Comparison of ENCODE assay signal across 19 cellular contexts in the genomic region with DNA sequence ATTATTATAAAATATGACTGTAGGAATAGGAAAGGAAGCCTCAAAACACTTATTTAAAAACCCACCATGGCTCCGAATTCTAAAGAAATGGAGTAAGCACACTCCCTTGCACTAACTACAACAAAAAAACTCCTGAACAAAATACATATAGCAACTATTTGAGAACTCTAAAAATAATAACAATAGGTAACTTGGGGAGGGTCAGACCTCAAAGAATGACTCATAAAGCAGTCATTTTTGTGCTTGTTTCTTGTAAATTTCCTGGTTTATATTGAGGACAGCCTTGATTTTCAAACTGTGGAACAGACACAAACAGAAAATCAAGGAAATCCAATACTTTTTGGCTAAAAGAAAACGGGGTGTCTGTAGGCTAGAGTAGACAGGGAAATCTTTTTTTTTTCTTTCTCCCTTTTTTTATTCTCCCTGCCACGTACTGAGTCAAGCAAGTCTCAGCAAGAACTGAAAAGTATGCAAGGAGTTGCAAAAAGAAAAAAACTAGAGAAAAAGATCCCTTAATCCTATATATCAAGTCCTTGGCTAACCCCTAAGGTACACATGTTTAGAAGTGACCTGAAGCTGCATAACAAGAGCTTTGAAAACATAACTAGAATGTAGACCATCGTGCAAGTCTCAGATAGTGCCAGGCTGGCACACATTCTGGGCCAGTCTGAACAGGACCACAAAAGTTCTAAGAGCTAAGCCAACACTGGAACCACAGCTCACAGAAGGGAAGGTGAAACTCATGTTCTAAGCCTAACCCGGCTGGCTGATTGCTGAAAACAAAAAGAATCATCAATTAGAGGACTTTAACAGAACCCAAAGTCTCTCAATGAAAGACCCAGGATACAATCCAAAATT.
"Had no signal": no experiment of that assay in that cellular context is flagged by ENCODE, and none has a peak within 500 bp of the region (broad histone marks: within the 10 kb centered on the region; RNA-seq: fewer than 3 reads in every experiment).

No MANE protein-coding gene starts in this region.

- H3K27me3 ChIP-seq: esophagus squamous epithelium, stomach, thyroid gland, upper lobe of left lung had no signal

- ATAC-seq: activated CD4-positive, alpha-beta T cell treated with anti-CD3 and anti-CD28 coated beads for 36 hours; activated CD8-positive, alpha-beta memory T cell treated with anti-CD3 and anti-CD28 coated beads, Interleukin-2, amount 10 ng/mL, durations not matched to agents 7 days and 5 days; activated CD8-positive, alpha-beta T cell treated with anti-CD3 and anti-CD28 coated beads, Interleukin-2, amount 10 ng/mL, durations not matched to agents 7 days and 5 days; activated naive CD8-positive, alpha-beta T cell treated with anti-CD3 and anti-CD28 coated beads, Interleukin-2, amount 50 U/mL, for 24 hours; mucosa of descending colon; stimulated activated naive B cell treated with anti-CD40 and anti-IgM and Interleukin-4, amounts not matched to agents 10 μg/mL and 1 μg/mL and 100 μg/mL, for 72 hours had no signal

- H3K4me3 ChIP-seq: esophagus squamous epithelium, left ventricle myocardium inferior, lung, mucosa of descending colon, smooth muscle cell, stomach, thyroid gland, upper lobe of left lung had no signal

- H3K4me2 ChIP-seq: smooth muscle cell had no signal

- FAIRE-seq: frontal cortex had no signal

- H3K27ac ChIP-seq: left ventricle myocardium inferior, stomach, thyroid gland, upper lobe of left lung had no signal

- H3K36me3 ChIP-seq: esophagus squamous epithelium, left ventricle myocardium inferior, stomach, thyroid gland, upper lobe of left lung had no signal

- DNase-seq: activated B cell treated with CpG ODN at 0.5 μM for 24 hours; activated CD4-positive, alpha-beta T cell treated with anti-CD3 and anti-CD28 coated beads for 36 hours; activated CD8-positive, alpha-beta memory T cell treated with anti-CD3 and anti-CD28 coated beads, Interleukin-2, amount 10 ng/mL, durations not matched to agents 7 days and 5 days; activated CD8-positive, alpha-beta T cell treated with anti-CD3 and anti-CD28 coated beads, Interleukin-2, amount 10 ng/mL, durations not matched to agents 7 days and 5 days; activated naive CD8-positive, alpha-beta T cell treated with anti-CD3 and anti-CD28 coated beads, Interleukin-2, amount 50 U/mL, for 24 hours; activated T-cell treated with anti-CD3 and anti-CD28 coated beads, Interleukin-2, amount 50 U/mL, for 48 hours; amygdala; central memory CD4-positive, alpha-beta T cell; esophagus squamous epithelium; left ventricle myocardium inferior; mucosa of descending colon; stimulated activated CD4-positive, alpha-beta T cell treated with anti-CD3 and anti-CD28 coated beads, Interleukin-1b, Interleukin-23, amount 100 ng/mL, for 48 hours; stimulated activated naive B cell treated with anti-CD40 and anti-IgM and Interleukin-4, amounts not matched to agents 10 μg/mL and 1 μg/mL and 100 μg/mL, for 72 hours; stomach; thyroid gland; upper lobe of left lung had no signal

- H3K9me3 ChIP-seq: esophagus squamous epithelium, mucosa of descending colon, stomach, thyroid gland, upper lobe of left lung had no signal

- H3K4me1 ChIP-seq: stomach, thyroid gland, upper lobe of left lung had no signal
